In genomic region chr1:152227310-152227928, GRCh38 we compare ENCODE assay signal across 13 cellular contexts. TPM values are rescaled to one million over a fixed set of nuclear protein-coding genes. Genes with fewer than 3 reads are reported as not detected.
DNase-seq lines count a peak whose midpoint lies in the region; TF ChIP-seq lines count a peak whose summit lies in the region.
"Had no signal": no experiment of that assay in that cellular context is flagged by ENCODE, and none has a peak within 500 bp of the region (broad histone marks: within the 10 kb centered on the region; RNA-seq: fewer than 3 reads in every experiment).

No MANE protein-coding gene starts in this region.

- in situ Hi-C loops in astrocyte of the spinal cord (cut with HindIII; ENCODE audit: low sequenced_read_pairs): no loop called here

- TF ChIP-seq CTCF in C4-2B (conservative IDR thresholded peaks at IDR 0.05) (peak; percentile 81), astrocyte of the spinal cord (IDR thresholded peaks at IDR 0.05; ENCODE audit: low read depth, low read length) (peak; percentile 18), kidney epithelial cell (IDR thresholded peaks at IDR 0.05; ENCODE audit: insufficient read depth, low read length, poor library complexity, severe bottlenecking) (peak; percentile 3), nephron progenitor cell (IDR thresholded peaks at IDR 0.05) (no peak)

- no peak overlapping the region for H3K27ac Mint-ChIP-seq in nephron progenitor cell
- H3K27ac Mint-ChIP-seq: nephron had no signal

- H3K9me3 Mint-ChIP-seq in nephron progenitor cell: peaks cover 42% of the 10 kb centered on the region

- no peaks in the 10 kb centered on the region for H3K27me3 ChIP-seq in kidney epithelial cell (ENCODE audit: control insufficient read depth, insufficient read depth, low read length)
- H3K27me3 ChIP-seq: ascending aorta had no signal

- H3K4me3 Mint-ChIP-seq in nephron progenitor cell: no peak overlapping the region
- H3K4me3 Mint-ChIP-seq: nephron had no signal

- H3K27ac ChIP-seq in C4-2B (no peak overlapping the region), substantia nigra (ENCODE audit: low read depth, low read length, poor library complexity, severe bottlenecking) (no peak overlapping the region)
- H3K27ac ChIP-seq: ascending aorta had no signal

- H3K4me3 ChIP-seq in astrocyte of the spinal cord (ENCODE audit: low read depth, low read length): no peak overlapping the region
- H3K4me3 ChIP-seq in kidney epithelial cell (ENCODE audit: low read depth, low read length): no peak overlapping the region
- H3K4me3 ChIP-seq: ascending aorta had no signal

- H3K36me3 ChIP-seq in kidney epithelial cell (ENCODE audit: control insufficient read depth, insufficient read depth, low read length): no peaks in the 10 kb centered on the region
- H3K36me3 ChIP-seq: ascending aorta had no signal

- peaks cover 3% of the 10 kb centered on the region for H3K27me3 Mint-ChIP-seq in nephron progenitor cell (ENCODE audit: low read depth, poor library complexity)

- DNase-seq in LHCN-M2 (ENCODE audit: low read depth) (peak; percentile 50), astrocyte of the spinal cord (ENCODE audit: low read depth, low spot score) (peak; percentile 3), kidney epithelial cell (ENCODE audit: low read depth) (no peak), C1 segment of cervical spinal cord (lab: John Stamatoyannopoulos, UW) (no peak), glomerular visceral epithelial cell (ENCODE audit: extremely low spot score) (no peak), nephron progenitor cell (no peak), substantia nigra (lab: John Stamatoyannopoulos, UW) (no peak)
- DNase-seq: NCI-H1436 treated with DMSO at 0.1 percent for 48 hours had no signal

- H3K4me1 Mint-ChIP-seq in nephron progenitor cell: no peaks in the 10 kb centered on the region
- H3K4me1 Mint-ChIP-seq: nephron had no signal

- H3K36me3 Mint-ChIP-seq in nephron progenitor cell (ENCODE audit: low read depth): no peaks in the 10 kb centered on the region

RNA-seq across cellular contexts. Expression of gene HRNR, which starts 3.4 kb away (rescaled TPM):
- not detected in 2 replicates for total RNA-seq in LHCN-M2 (2014; rRNA removed)
- 0.07 TPM for polyA plus RNA-seq in LHCN-M2 (2012)
- total RNA-seq in kidney epithelial cell: not detected in 2 replicates
- total RNA-seq: ascending aorta; endothelial cell of umbilical vein; T-helper 2 cell treated with Interferon-gamma antibody and Interleukin-4, amounts not matched to agents 100 ng/mL and 5 ng/mL, for 36 hours had no signal
- polyA plus RNA-seq: endothelial cell of umbilical vein had no signal

Comparison
In these comparisons a context has a peak if more than half of its experiments do, and no peak if none do; other contexts are left out.
1. DNase-seq: peak in LHCN-M2 (single experiment) and astrocyte of the spinal cord (single experiment); none in kidney epithelial cell (single experiment), C1 segment of cervical spinal cord (0 of 14), glomerular visceral epithelial cell (single experiment), nephron progenitor cell (single experiment) and substantia nigra (0 of 49).